8 cellular contexts compared by ENCODE assay signal in genomic region chr20:35883778-35884540, GRCh38.
A peak's percentile ranks its signal among the peaks of the same experiment; 100 is the strongest.
DNase-seq lines count a peak whose midpoint lies in the region; ATAC-seq and TF ChIP-seq lines count a peak whose summit lies in the region.

No MANE protein-coding gene starts in this region.

- H3K9me3 ChIP-seq in DOHH2 (ENCODE audit: control insufficient read depth, insufficient read depth, low read length): no peaks in the 10 kb centered on the region
- H3K9me3 ChIP-seq in adipocyte (ENCODE audit: control insufficient read depth, low read length): no peaks in the 10 kb centered on the region
- H3K9me3 ChIP-seq in heart right ventricle: no peaks in the 10 kb centered on the region
- no peaks in the 10 kb centered on the region for H3K9me3 ChIP-seq in upper lobe of right lung

- WGBS in heart right ventricle, 2 donors: 42 to 46% methylated on average over 10 of the region's 10 CpGs

- H3K4me1 ChIP-seq in DOHH2 (ENCODE audit: control insufficient read depth, low read length) (no peaks in the 10 kb centered on the region), adipocyte (ENCODE audit: control insufficient read depth, insufficient read depth, low read length) (peaks cover 43% of the 10 kb centered on the region), heart right ventricle (peaks cover 0 to 32% (median 14%) of the 10 kb centered on the region in 9 donors), upper lobe of right lung (no peaks in the 10 kb centered on the region)

- no peaks in the 10 kb centered on the region for H3K79me2 ChIP-seq in DOHH2 (ENCODE audit: control insufficient read depth, low read length)

- peak; percentile 59 for TF ChIP-seq CTCF in DOHH2 (IDR thresholded peaks at IDR 0.05; ENCODE audit: low read depth, low read length, poor library complexity, severe bottlenecking)
- TF ChIP-seq CTCF in heart right ventricle (IDR thresholded peaks at IDR 0.05): peak; percentile 42 to 82 (median 74)
- peak; percentile 77 for TF ChIP-seq CTCF in upper lobe of right lung (IDR thresholded peaks at IDR 0.05)

- no peaks in the 10 kb centered on the region for H4K20me1 ChIP-seq in DOHH2 (ENCODE audit: control insufficient read depth, insufficient read depth, low read depth, low read length)

- H3K4me2 ChIP-seq in DOHH2 (ENCODE audit: low read length): no peak overlapping the region

- peaks cover 3% of the 10 kb centered on the region; the same call in 1 of the 2 replicates for H3K36me3 ChIP-seq in DOHH2 (ENCODE audit: control insufficient read depth, low read length)
- H3K36me3 ChIP-seq in adipocyte (ENCODE audit: control insufficient read depth, insufficient read depth, low read length, severe bottlenecking): no peaks in the 10 kb centered on the region
- peaks cover 0 to 25% (median 0%) of the 10 kb centered on the region in 9 donors for H3K36me3 ChIP-seq in heart right ventricle
- H3K36me3 ChIP-seq in upper lobe of right lung: peaks cover 9% of the 10 kb centered on the region

- intact Hi-C loops in heart right ventricle (cut with DNase I) (loop anchor here in 9 of 10 donors (2.0 to 10.0 kb wide), 12 partner anchors 141 to 422 kb away; partner anchors contain the start of genes RBM39 (in 3 of the 9), NFS1 (in 1 of the 9) and ROMO1 (in 1 of the 9)), upper lobe of right lung (cut with DNase I) (loop anchor here (10.0 kb wide), 1 partner anchor 169 kb away; no protein-coding TSS in a partner anchor)

- no peaks in the 10 kb centered on the region for H3K9me2 ChIP-seq in DOHH2 (replicated peaks; ENCODE audit: control insufficient read depth, low read length)

- DNase-seq in LoVo (ENCODE audit: low spot score) (peak; percentile 81), SW 1271 (lab: John Stamatoyannopoulos, UW) (peak; percentile 100), adipocyte (ENCODE audit: low read depth) (peak; percentile 96), heart right ventricle (peak; percentile 59 to 70), pulmonary artery endothelial cell (ENCODE audit: low read depth, low spot score) (peak; percentile 84), upper lobe of right lung (peak; percentile 70)

- H3F3A ChIP-seq in DOHH2 (ENCODE audit: control insufficient read depth, insufficient read depth): no peaks in the 10 kb centered on the region

- peak; percentile 81 to 91 (median 84) for ATAC-seq in heart right ventricle
- peak; percentile 97 for ATAC-seq in upper lobe of right lung
- no peak for ATAC-seq in GM21529 (IDR thresholded peaks at IDR 0.05; ENCODE audit: unreplicated experiment)

- no peaks in the 10 kb centered on the region for H3K27me3 ChIP-seq in DOHH2 (ENCODE audit: control insufficient read depth, low read length)
- no peaks in the 10 kb centered on the region for H3K27me3 ChIP-seq in adipocyte (replicated peaks; ENCODE audit: control insufficient read depth, insufficient read depth, low read length)
- no peaks in the 10 kb centered on the region for H3K27me3 ChIP-seq in heart right ventricle
- H3K27me3 ChIP-seq in upper lobe of right lung: no peaks in the 10 kb centered on the region

- peak overlapping the region; percentile 67 for H3K9ac ChIP-seq in adipocyte (ENCODE audit: low read length)

- H3K4me3 ChIP-seq in DOHH2 (ENCODE audit: low read length) (no peak overlapping the region), adipocyte (ENCODE audit: low read length) (peak overlapping the region; percentile 61), heart right ventricle (no peak overlapping the region), upper lobe of right lung (no peak overlapping the region)

- H3K27ac ChIP-seq in DOHH2 (ENCODE audit: low read depth, low read length): no peak overlapping the region
- peak overlapping the region in 5 of 10 donors; percentile 1 to 61 (median 10) for H3K27ac ChIP-seq in heart right ventricle
- H3K27ac ChIP-seq in upper lobe of right lung: peak overlapping the region; percentile 55
